8 cellular contexts compared by ENCODE assay signal in the genomic region with DNA sequence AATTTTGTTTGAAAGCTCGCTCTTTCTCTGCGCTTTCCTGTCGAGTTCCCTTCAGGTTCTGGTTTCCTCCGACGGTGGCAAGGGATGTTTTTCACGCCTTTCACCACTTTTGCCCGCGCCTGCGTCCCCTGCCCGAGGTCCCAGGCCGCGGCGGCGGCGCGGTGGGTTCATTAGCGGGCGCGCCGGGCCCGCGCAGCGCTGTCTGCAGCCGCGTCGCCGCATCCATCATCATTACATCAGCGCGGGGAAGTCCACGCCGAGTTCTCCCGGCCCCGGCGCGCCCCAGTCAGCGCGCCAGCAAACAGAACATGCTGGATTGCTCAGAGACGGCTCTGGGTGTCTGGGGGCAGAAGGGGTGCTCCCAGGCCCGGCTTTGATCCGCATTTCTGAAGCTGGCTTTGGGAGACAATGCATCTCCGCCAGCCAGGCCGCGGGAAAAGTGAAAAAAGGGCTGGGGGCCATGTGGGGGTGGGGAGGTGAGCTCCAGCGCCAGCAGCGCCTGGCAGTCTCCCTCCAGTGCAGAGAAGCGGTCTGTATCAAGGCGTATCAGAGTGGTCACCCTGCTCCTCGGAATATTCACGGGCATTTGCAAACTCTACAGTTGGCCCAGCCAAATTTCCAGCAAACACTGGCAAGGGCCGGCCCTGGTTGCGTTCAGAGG. TPM values are rescaled to one million over a fixed set of nuclear protein-coding genes. Genes with fewer than 3 reads are reported as not detected.
DNase-seq lines count a peak whose midpoint lies in the region; ATAC-seq and TF ChIP-seq lines count a peak whose summit lies in the region.

No MANE protein-coding gene starts in this region.

- no peak for DNase-seq in AG09309 (ENCODE audit: low read depth)
- no peak for DNase-seq in dorsolateral prefrontal cortex
- no peak for DNase-seq in EL
- DNase-seq in NCI-H128 (lab: John Stamatoyannopoulos, UW; ENCODE audit: unreplicated experiment) = no peak

- 1 to 3% methylated on average over 27 to 41 of the region's 51 CpGs for WGBS in mesodermal cell (ENCODE audit: insufficient coverage in 2 of 2), 2 experiments

- H3K27ac ChIP-seq in dorsolateral prefrontal cortex (no peak overlapping the region), mesodermal cell (ENCODE audit: low read depth, low read length, severe bottlenecking) (peak overlapping the region; percentile 67)

- peaks cover 17% of the 10 kb centered on the region for H3K36me3 ChIP-seq in mesodermal cell (ENCODE audit: control insufficient read depth, insufficient read depth, low read length)

- peak overlapping the region; percentile 29 for H3K4me3 ChIP-seq in AG09309 (ENCODE audit: control insufficient read depth, low read depth, low read length)
- peak overlapping the region in 56 of 59 donors; percentile 7 to 64 (median 41) for H3K4me3 ChIP-seq in dorsolateral prefrontal cortex
- peak overlapping the region; percentile 9 for H3K4me3 ChIP-seq in mesodermal cell (ENCODE audit: extremely low read depth, insufficient read depth, low read length, poor library complexity, severe bottlenecking)

- TF ChIP-seq CTCF in AG09309 (IDR thresholded peaks at IDR 0.05; ENCODE audit: control insufficient read depth, insufficient read depth, low read depth, low read length, missing control alignments) = no peak
- no peak for TF ChIP-seq CTCF in dorsolateral prefrontal cortex (IDR thresholded peaks at IDR 0.05 in 54 of 56, conservative IDR thresholded peaks at IDR 0.05 in 2 of 56; ENCODE audit: low read depth in 1 of 56, partially characterized antibody in 56 of 56)

- H3K27me3 ChIP-seq in dorsolateral prefrontal cortex = peaks cover 0 to 65% (median 24%) of the 10 kb centered on the region in 45 donors

- H3K4me1 ChIP-seq in mesodermal cell (ENCODE audit: control insufficient read depth, insufficient read depth, low read length, poor library complexity, severe bottlenecking) = peaks cover 53% of the 10 kb centered on the region

- no peaks in the 10 kb centered on the region for H3K9me3 ChIP-seq in mesodermal cell (ENCODE audit: control insufficient read depth, low read length)

- peak; percentile 52 for ATAC-seq in HG02588 (IDR thresholded peaks at IDR 0.05; ENCODE audit: unreplicated experiment)
- no peak for ATAC-seq in GM18861 (IDR thresholded peaks at IDR 0.05; ENCODE audit: unreplicated experiment)
- ATAC-seq in HG02623 (IDR thresholded peaks at IDR 0.05; ENCODE audit: unreplicated experiment) = no peak

- intact Hi-C loops in dorsolateral prefrontal cortex (cut with DNase I) = no loop called here

RNA-seq across cellular contexts. Expression of a gene that starts 8.9 kb away (rescaled TPM):
- total RNA-seq in dorsolateral prefrontal cortex = 10 to 100 TPM in 118 of 120 experiments, 1 to 10 TPM in 2; 9.6 to 44.2 (median 16.2) TPM
- 35.6 TPM for polyA plus RNA-seq in mesodermal cell (2013, experiment 1 of 2)
- polyA plus RNA-seq in mesodermal cell (2013, experiment 2 of 2) = 31.7 TPM
